8 cellular contexts compared by ENCODE assay signal in genomic region chr9:99433555-99433954, GRCh38.
A peak's percentile ranks its signal among the peaks of the same experiment; 100 is the strongest.
DNase-seq lines count a peak whose midpoint lies in the region; ATAC-seq, FAIRE-seq and TF ChIP-seq lines count a peak whose summit lies in the region.

No MANE protein-coding gene starts in this region.

- peak; percentile 70 to 99 for ATAC-seq in left cardiac atrium

- H3K4me1 Mint-ChIP-seq in HFFc6 (ENCODE audit: low read depth): peaks cover 61% of the 10 kb centered on the region

- DNase-seq in GM18507 (ENCODE audit: extremely low spot score, insufficient read length, low read depth) (peak; percentile 45), HFFc6 (peak; percentile 86), NB4 (ENCODE audit: low read depth) (peak; percentile 84), activated T-cell treated with anti-CD3 and anti-CD28 coated beads for 4 hours (peak; percentile 17), left cardiac atrium (peak; percentile 57), NCI-H345 (lab: John Stamatoyannopoulos, UW) (no peak), DMS 273 (lab: John Stamatoyannopoulos, UW; ENCODE audit: unreplicated experiment) (no peak)
- peak; percentile 27 for DNase-seq in stimulated activated CD4-positive, alpha-beta T cell treated with anti-CD3 and anti-CD28 coated beads, Interleukin-4, amount 100 ng/mL, for 24 hours

- H3K4me3 Mint-ChIP-seq in HFFc6: no peak overlapping the region; the same call in 1 of the 2 replicates

- no peak overlapping the region for H3K4me3 ChIP-seq in NB4 (ENCODE audit: low read depth, low read length)

- TF ChIP-seq POLR2A in NB4 (IDR thresholded peaks at IDR 0.05; ENCODE audit: extremely low read depth, insufficient read length): no peak

- peak; percentile 84 for FAIRE-seq in GM18507 (lab: Jason Lieb, UNC)

- H3K27ac Mint-ChIP-seq in HFFc6: peak overlapping the region; percentile 78

- no peaks in the 10 kb centered on the region; the same call in 1 of the 2 replicates for H3K36me3 Mint-ChIP-seq in HFFc6 (ENCODE audit: low read depth)

- H3K9me3 Mint-ChIP-seq in HFFc6: peaks cover 4% of the 10 kb centered on the region; the same call in 1 of the 2 replicates

- intact Hi-C loops in left cardiac atrium (cut with DNase I): no loop called here

- no peaks in the 10 kb centered on the region; the same call in 1 of the 2 replicates for H3K27me3 Mint-ChIP-seq in HFFc6 (ENCODE audit: insufficient read depth)

- TF ChIP-seq CTCF in HFFc6 (IDR thresholded peaks at IDR 0.05) (no peak), NB4 (IDR thresholded peaks at IDR 0.05; ENCODE audit: low read depth, low read length) (no peak)

Comparison
In these comparisons a context has a peak if more than half of its experiments do, and no peak if none do; other contexts are left out.
1. DNase-seq: peak in GM18507 (single experiment), HFFc6 (single experiment), NB4 (single experiment), activated T-cell treated with anti-CD3 and anti-CD28 coated beads for 4 hours (single experiment), left cardiac atrium (single experiment) and stimulated activated CD4-positive, alpha-beta T cell treated with anti-CD3 and anti-CD28 coated beads, Interleukin-4, amount 100 ng/mL, for 24 hours (single experiment); none in NCI-H345 (single experiment) and DMS 273 (single experiment).